ENCODE assay signal across 8 cellular contexts in genomic region chr3:50236484-50237132, GRCh38. TPM values are rescaled to one million over a fixed set of nuclear protein-coding genes. Genes with fewer than 3 reads are reported as not detected.
A peak's percentile ranks its signal among the peaks of the same experiment; 100 is the strongest.
DNase-seq lines count a peak whose midpoint lies in the region; ATAC-seq and TF ChIP-seq lines count a peak whose summit lies in the region.

No MANE protein-coding gene starts in this region.

- peaks cover 34% of the 10 kb centered on the region for H3K4me1 ChIP-seq in effector memory CD4-positive, alpha-beta T cell (ENCODE audit: control insufficient read depth, insufficient read depth, low read length, poor library complexity, severe bottlenecking)

- H3K9me3 Mint-ChIP-seq in CD14-positive monocyte (peaks cover 0 to 2% (median 0%) of the 10 kb centered on the region in 7 donors), neural crest cell (no peaks in the 10 kb centered on the region)

- ATAC-seq in HG02623 (IDR thresholded peaks at IDR 0.05; ENCODE audit: unreplicated experiment): no peak

- H3K27me3 ChIP-seq in effector memory CD4-positive, alpha-beta T cell (replicated peaks; ENCODE audit: control insufficient read depth, insufficient read depth, low read length, poor library complexity, severe bottlenecking): no peaks in the 10 kb centered on the region

- H3K36me3 ChIP-seq in effector memory CD4-positive, alpha-beta T cell (ENCODE audit: control insufficient read depth, insufficient read depth, low read length): peaks cover 4% of the 10 kb centered on the region

- H3K36me3 Mint-ChIP-seq in CD14-positive monocyte (peaks cover 22 to 44% of the 10 kb centered on the region in 2 donors), neural crest cell (ENCODE audit: low read depth) (no peaks in the 10 kb centered on the region)

- intact Hi-C loops in CD14-positive monocyte (cut with micrococcal nuclease): no loop called here

- H3K4me3 Mint-ChIP-seq in CD14-positive monocyte: peak overlapping the region; percentile 99 to 100
- H3K4me3 Mint-ChIP-seq in neural crest cell: peak overlapping the region; percentile 98

- no peak for TF ChIP-seq POLR2A in NB4 (IDR thresholded peaks at IDR 0.05; ENCODE audit: extremely low read depth, insufficient read length)

- peaks cover 67% of the 10 kb centered on the region for H3K4me1 Mint-ChIP-seq in CD14-positive monocyte
- H3K4me1 Mint-ChIP-seq in neural crest cell: peaks cover 71% of the 10 kb centered on the region

- TF ChIP-seq CTCF in CD14-positive monocyte (IDR thresholded peaks at IDR 0.05) (no peak), NB4 (IDR thresholded peaks at IDR 0.05; ENCODE audit: low read depth, low read length) (no peak), neural crest cell (conservative IDR thresholded peaks at IDR 0.05) (no peak)

- H3K27me3 Mint-ChIP-seq in CD14-positive monocyte (ENCODE audit: low read depth in 3 of 3): peaks cover 0 to 1% (median 0%) of the 10 kb centered on the region in 3 donors
- H3K27me3 Mint-ChIP-seq in neural crest cell (ENCODE audit: low read depth): peaks cover 3% of the 10 kb centered on the region

- H3K27ac ChIP-seq in effector memory CD4-positive, alpha-beta T cell (ENCODE audit: insufficient read depth, low read length, poor library complexity, severe bottlenecking): peak overlapping the region; percentile 80

- H3K4me3 ChIP-seq in NB4 (ENCODE audit: low read depth, low read length): peak overlapping the region; percentile 78
- H3K4me3 ChIP-seq in effector memory CD4-positive, alpha-beta T cell (ENCODE audit: insufficient read depth, low read depth, low read length, poor library complexity, severe bottlenecking): peak overlapping the region; percentile 98

- H3K27ac Mint-ChIP-seq in CD14-positive monocyte: peak overlapping the region; percentile 93 to 98 (median 95)
- peak overlapping the region; percentile 96 for H3K27ac Mint-ChIP-seq in neural crest cell (ENCODE audit: unreplicated experiment)

- DNase-seq in CD14-positive monocyte (ENCODE audit: low spot score): no peak
- DNase-seq in NB4 (ENCODE audit: low read depth): no peak
- no peak for DNase-seq in effector memory CD4-positive, alpha-beta T cell
- DNase-seq in neural crest cell (ENCODE audit: low read depth, low spot score): no peak
- DNase-seq in SKM-1 (lab: John Stamatoyannopoulos, UW; ENCODE audit: unreplicated experiment): no peak
- no peak for DNase-seq in AML-193 (lab: John Stamatoyannopoulos, UW)
- DNase-seq in nucleus accumbens (lab: John Stamatoyannopoulos, UW): no peak

- no peaks in the 10 kb centered on the region for H3K9me3 ChIP-seq in effector memory CD4-positive, alpha-beta T cell (ENCODE audit: control insufficient read depth, low read length)

RNA-seq across cellular contexts. Expression of gene GNAI2, which starts 0.6 kb away (rescaled TPM):
- 1,000 to 10,000 TPM in 1 of 2 donors, 100 to 1,000 TPM in 1; 914 to 1,165 TPM for polyA plus RNA-seq in CD14-positive monocyte
- 176 and 190 TPM in 2 replicates for total RNA-seq in neural crest cell

RNA-seq across cellular contexts. Expression of gene SLC38A3, which starts 31.5 kb away (rescaled TPM):
- not detected for polyA plus RNA-seq in CD14-positive monocyte
- total RNA-seq in neural crest cell: 1.8 and 2.7 TPM in 2 replicates

RNA-seq across cellular contexts. Expression of gene SEMA3B, which starts 32.3 kb away (rescaled TPM):
- not detected for polyA plus RNA-seq in CD14-positive monocyte
- total RNA-seq in neural crest cell: 2.3 and 2.9 TPM in 2 replicates

RNA-seq across cellular contexts. Expression of gene LSMEM2, which starts 42.3 kb away (rescaled TPM):
- polyA plus RNA-seq in CD14-positive monocyte: not detected
- not detected in 2 replicates for total RNA-seq in neural crest cell

RNA-seq across cellular contexts. Expression of gene GNAT1, which starts 45.2 kb away (rescaled TPM):
- polyA plus RNA-seq in CD14-positive monocyte: not detected
- total RNA-seq in neural crest cell: not detected in 2 replicates
